Comparison of ENCODE assay signal across 21 cellular contexts in genomic region chr5:37174928-37175327, GRCh38.
"Had no signal": no experiment of that assay in that cellular context is flagged by ENCODE, and none has a peak within 500 bp of the region (broad histone marks: within the 10 kb centered on the region; RNA-seq: fewer than 3 reads in every experiment).

No MANE protein-coding gene starts in this region.

- H3K4me3 ChIP-seq: coronary artery, left lung, ovary, psoas muscle, sigmoid colon, testis, tibial artery had no signal

- DNase-seq: dermis blood vessel endothelial cell; effector memory CD8-positive, alpha-beta T cell; hypothalamus; left cardiac atrium; left lung; mesenchymal stem cell; naive thymus-derived CD8-positive, alpha-beta T cell; nephron progenitor cell; occipital lobe; ovary; posterior cingulate gyrus; psoas muscle; right cardiac atrium; sigmoid colon; stimulated activated CD4-positive, alpha-beta T cell treated with anti-CD3 and anti-CD28 coated beads, Interleukin-2, amount 100 ng/mL, for 24 hours; stimulated activated CD4-positive, alpha-beta T cell treated with anti-CD3 and anti-CD28 coated beads, Interleukin-4, amount 100 ng/mL, for 24 hours; stimulated activated naive CD4-positive, alpha-beta T cell treated with Interleukin-2 at 50 U/mL for 16 hours; substantia nigra; testis; tibial artery had no signal

- H3K27me3 ChIP-seq: left lung, ovary, sigmoid colon, testis, tibial artery had no signal

- H3K36me3 ChIP-seq: ovary had no signal
